Comparison of ENCODE assay signal across 8 cellular contexts in the genomic region with DNA sequence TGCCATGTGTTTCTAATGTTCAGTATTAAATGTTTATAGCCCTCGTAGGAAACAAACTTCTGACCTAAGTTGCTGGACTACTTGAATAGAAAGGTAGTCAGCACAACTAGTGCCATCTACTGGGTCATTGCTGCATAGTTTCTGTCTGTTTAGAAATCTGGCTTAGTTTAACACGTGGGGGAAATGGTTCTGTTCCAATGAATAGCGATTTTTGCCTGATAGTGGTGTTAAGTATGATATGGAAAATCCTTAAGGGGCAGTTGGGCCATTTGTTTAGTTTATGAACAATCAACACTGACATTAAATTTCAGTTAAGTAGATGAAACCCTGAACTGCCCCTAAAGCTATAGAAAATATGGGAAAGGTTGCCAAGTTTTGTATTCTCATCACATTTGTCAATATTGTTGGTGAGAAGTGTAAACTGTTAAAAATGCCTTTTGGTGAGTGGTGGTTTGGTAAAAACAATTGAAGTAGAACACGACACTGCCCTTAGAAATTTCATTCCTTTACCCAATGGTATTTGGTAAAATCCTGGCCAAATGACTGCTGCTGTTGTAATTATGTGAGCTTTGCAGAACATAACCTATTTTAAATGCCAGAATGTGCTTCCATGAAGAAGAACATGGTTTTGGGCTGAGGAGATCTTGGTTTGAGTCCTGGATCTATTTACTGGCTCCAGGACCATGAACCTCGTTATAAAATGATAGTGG. TPM values are rescaled to one million over a fixed set of nuclear protein-coding genes. Genes with fewer than 3 reads are reported as not detected.
A peak's percentile ranks its signal among the peaks of the same experiment; 100 is the strongest.
DNase-seq lines count a peak whose midpoint lies in the region; ATAC-seq and TF ChIP-seq lines count a peak whose summit lies in the region.

No MANE protein-coding gene starts in this region.

- 0 out of 2 replicates have a peak, but pooled peaks cover 4% of the 10 kb centered on the region for H4K20me1 ChIP-seq in OCI-LY7 (ENCODE audit: insufficient read depth, low read length)

- intact Hi-C loops in OCI-LY7 (cut with micrococcal nuclease; ENCODE audit: unreplicated experiment) = loop anchor here (1.0 kb wide), 2 partner anchors 120 to 125 kb away; no protein-coding TSS in a partner anchor
- intact Hi-C loops in left cardiac atrium (cut with DNase I) = loop anchor here in 1 of 2 donors (5.0 kb wide), 1 partner anchor 124 kb away; no protein-coding TSS in a partner anchor
- intact Hi-C loops in gastrocnemius medialis (cut with DNase I; ENCODE audit: low total_unique reads) = loop anchor here (1.0 kb wide), 1 partner anchor 125 kb away; no protein-coding TSS in a partner anchor

- H3K9me2 ChIP-seq in OCI-LY7 (ENCODE audit: insufficient read depth, low read length) = no peaks in the 10 kb centered on the region

- peaks cover 27% of the 10 kb centered on the region for H3K36me3 ChIP-seq in OCI-LY7 (ENCODE audit: insufficient read depth, low read length)
- H3K36me3 ChIP-seq in adipocyte (ENCODE audit: control insufficient read depth, insufficient read depth, low read length, severe bottlenecking) = peaks cover 28% of the 10 kb centered on the region
- peaks cover 0 to 19% of the 10 kb centered on the region in 2 donors for H3K36me3 ChIP-seq in gastrocnemius medialis

- no peaks in the 10 kb centered on the region for H3K27me3 ChIP-seq in adipocyte (replicated peaks; ENCODE audit: control insufficient read depth, insufficient read depth, low read length)
- H3K27me3 ChIP-seq in gastrocnemius medialis = no peaks in the 10 kb centered on the region

- in situ Hi-C loops in gastrocnemius medialis (cut with MboI; ENCODE audit: low sequenced_read_pairs in 4 of 4) = loop anchor here (5.0 to 25.0 kb wide), 4 partner anchors 124 to 679 kb away; a partner anchor contains a TSS

- CTCF ChIA-PET in OCI-LY7 (lab: Charles Lee; ENCODE audit: unreplicated experiment) = no interaction called here

- TSS peak; percentile 1 for BruUV-seq in OCI-LY7 (replicated peaks; lab: Mats Ljungman, UMichigan)

- H3K9me3 ChIP-seq in OCI-LY7 (ENCODE audit: low read length) (no peaks in the 10 kb centered on the region), adipocyte (ENCODE audit: control insufficient read depth, low read length) (no peaks in the 10 kb centered on the region), gastrocnemius medialis (no peaks in the 10 kb centered on the region)

- ATAC-seq in GM19468 (IDR thresholded peaks at IDR 0.05; ENCODE audit: extremely low read depth, unreplicated experiment) = peak; percentile 67
- peak; percentile 67 for ATAC-seq in HG03469 (IDR thresholded peaks at IDR 0.05; ENCODE audit: unreplicated experiment)
- peak; percentile 56 to 77 for ATAC-seq in left cardiac atrium
- ATAC-seq in gastrocnemius medialis = peak; percentile 87 to 92

- H3K4me3 ChIP-seq in OCI-LY7 (ENCODE audit: low read depth, low read length, poor library complexity, severe bottlenecking) (no peak overlapping the region), adipocyte (ENCODE audit: low read length) (peak overlapping the region; percentile 43), gastrocnemius medialis (peak overlapping the region in 1 of 4 donors; percentile 7)

- peak; percentile 87 for TF ChIP-seq CTCF in OCI-LY7 (conservative IDR thresholded peaks at IDR 0.05; ENCODE audit: low read length)
- TF ChIP-seq CTCF in gastrocnemius medialis (IDR thresholded peaks at IDR 0.05 in 4 of 5, conservative IDR thresholded peaks at IDR 0.05 in 1 of 5) = peak; percentile 44 to 75 (median 65)

- no peaks in the 10 kb centered on the region for H3K79me2 ChIP-seq in OCI-LY7 (ENCODE audit: insufficient read depth, low read depth, low read length)

- DNase-seq in NCI-H1436 (lab: John Stamatoyannopoulos, UW) (peak; percentile 33), NCI-H1436 treated with DMSO at 0.1 percent for 48 hours (lab: John Stamatoyannopoulos, UW) (no peak), OCI-LY7 (ENCODE audit: low spot score) (peak; percentile 74), adipocyte (ENCODE audit: low read depth) (peak; percentile 93), left cardiac atrium (no peak), gastrocnemius medialis (peak in 1 of 2 donors; percentile 17)

- H3K27ac ChIP-seq in OCI-LY7 (ENCODE audit: low read depth, low read length, poor library complexity, severe bottlenecking) (no peak overlapping the region), gastrocnemius medialis (no peak overlapping the region)

- H2AFZ ChIP-seq in OCI-LY7 (ENCODE audit: low read length) = no peak overlapping the region

- no peak for TF ChIP-seq POLR2A in gastrocnemius medialis (IDR thresholded peaks at IDR 0.05)

- H3K4me1 ChIP-seq in OCI-LY7 (ENCODE audit: insufficient read depth, low read length, poor library complexity, severe bottlenecking) (peaks cover 4% of the 10 kb centered on the region), adipocyte (ENCODE audit: control insufficient read depth, insufficient read depth, low read length) (peaks cover 89% of the 10 kb centered on the region), gastrocnemius medialis (peaks cover 7 to 15% of the 10 kb centered on the region in 2 donors)

- H3K9ac ChIP-seq in adipocyte (ENCODE audit: low read length) = peak overlapping the region; percentile 75

- POLR2A ChIA-PET in OCI-LY7 (lab: Charles Lee) = interaction anchor here (0.8 to 0.9 kb wide), 2 partner anchors 10 to 134 kb away, joined by 3 to 4 read pairs; no protein-coding TSS in a partner anchor

- no peak overlapping the region for H3K4me2 ChIP-seq in OCI-LY7 (ENCODE audit: low read length)

RNA-seq across cellular contexts. Expression of a gene that starts 13.2 kb away (rescaled TPM):
- total RNA-seq in OCI-LY7 (2014; rRNA removed; shearing (Covaris generic)) = 16.7 and 18.9 TPM in 2 replicates
- total RNA-seq in OCI-LY7 (2022) (36.0 and 42.5 TPM in 2 replicates), left cardiac atrium (10 to 100 TPM; 16.2 to 19.8 TPM), gastrocnemius medialis (1 to 10 TPM in 3 of 4 donors, under 1 TPM in 1; 0.63 to 5.5 (median 4.0) TPM)

Comparison
In these comparisons a context has a peak if more than half of its experiments do, and no peak if none do; other contexts are left out.
1. DNase-seq: peak in NCI-H1436 (single experiment), OCI-LY7 (single experiment) and adipocyte (single experiment); none in NCI-H1436 treated with DMSO at 0.1 percent for 48 hours (single experiment) and left cardiac atrium (single experiment).
2. Peak in every context shown above with its lines, with median percentiles within 50 percentile points of each other: ATAC-seq.